In genomic region chr10:97333601-97334369, GRCh38 we compare ENCODE assay signal across 8 cellular contexts. TPM values are rescaled to one million over a fixed set of nuclear protein-coding genes. Genes with fewer than 3 reads are reported as not detected.
A peak's percentile ranks its signal among the peaks of the same experiment; 100 is the strongest.
DNase-seq lines count a peak whose midpoint lies in the region; ATAC-seq and TF ChIP-seq lines count a peak whose summit lies in the region.

No MANE protein-coding gene starts in this region.

- peak overlapping the region; percentile 93 for H3K4me3 ChIP-seq in HUES48 (ENCODE audit: low read depth, low read length)
- peak overlapping the region; percentile 60 for H3K4me3 ChIP-seq in mononuclear cell (ENCODE audit: low read length)
- peak overlapping the region; percentile 77 to 93 for H3K4me3 ChIP-seq in testis

- H3K36me3 Mint-ChIP-seq in WTC11: peaks cover 10% of the 10 kb centered on the region
- H3K36me3 Mint-ChIP-seq in endothelial cell (ENCODE audit: low read depth, unreplicated experiment): peaks cover 19% of the 10 kb centered on the region

- H3K4me3 Mint-ChIP-seq in WTC11: peak overlapping the region; percentile 86
- H3K4me3 Mint-ChIP-seq in endothelial cell (ENCODE audit: unreplicated experiment): peak overlapping the region; percentile 98

- CTCF ChIA-PET in WTC11 (lab: Charles Lee): interaction anchor here (0.6 to 3.5 kb wide), 17 partner anchors 12 to 296 kb away, joined by 3 to 31 read pairs (median 4); partner anchors contain the start of genes FRAT1 and RRP12

- WGBS in testis, 2 donors: 0% methylated on average over 7 to 22 of the region's 89 CpGs

- peak; percentile 40 for DNase-seq in Caki2 (ENCODE audit: low read depth)
- peak; percentile 36 for DNase-seq in WTC11 (ENCODE audit: low spot score)
- DNase-seq in endothelial cell (ENCODE audit: low spot score): peak; percentile 50
- DNase-seq in testis: peak; percentile 52
- no peak for DNase-seq in midbrain (lab: John Stamatoyannopoulos, UW)

- TF ChIP-seq CTCF in WTC11 (IDR thresholded peaks at IDR 0.05) (no peak), endothelial cell (IDR thresholded peaks at IDR 0.05; ENCODE audit: unreplicated experiment) (no peak), testis (IDR thresholded peaks at IDR 0.05) (no peak)

- H3K9ac ChIP-seq in HUES48 (ENCODE audit: low read depth, low read length): peak overlapping the region; percentile 97

- H3K4me1 Mint-ChIP-seq in WTC11: peaks cover 60% of the 10 kb centered on the region
- peaks cover 35% of the 10 kb centered on the region for H3K4me1 Mint-ChIP-seq in endothelial cell (ENCODE audit: unreplicated experiment)

- H3K9me3 Mint-ChIP-seq in WTC11 (no peaks in the 10 kb centered on the region), endothelial cell (ENCODE audit: unreplicated experiment) (no peaks in the 10 kb centered on the region)

- ATAC-seq in GM21390 (IDR thresholded peaks at IDR 0.05; ENCODE audit: unreplicated experiment): peak; percentile 27
- no peak for ATAC-seq in WTC11

- intact Hi-C loops in testis (cut with DNase I; ENCODE audit: low total_unique reads): no loop called here

- H3K27ac Mint-ChIP-seq in WTC11: peak overlapping the region; percentile 97
- peak overlapping the region; percentile 97 for H3K27ac Mint-ChIP-seq in endothelial cell (ENCODE audit: unreplicated experiment)

- H3K9me3 ChIP-seq in HUES48 (ENCODE audit: control insufficient read depth, insufficient read depth, low read length): no peaks in the 10 kb centered on the region
- no peaks in the 10 kb centered on the region for H3K9me3 ChIP-seq in mononuclear cell (ENCODE audit: low read depth, low read length)
- no peaks in the 10 kb centered on the region for H3K9me3 ChIP-seq in testis

- H3K27me3 Mint-ChIP-seq in WTC11 (ENCODE audit: low read depth) (no peaks in the 10 kb centered on the region), endothelial cell (ENCODE audit: unreplicated experiment) (peaks cover 14% of the 10 kb centered on the region)

- POLR2A ChIA-PET in WTC11 (lab: Charles Lee): interaction anchor here (0.6 to 5.9 kb wide), 4 partner anchors 12 to 627 kb away, joined by 3 to 46 read pairs (median 12); partner anchors contain the start of genes ARHGAP19 and FRAT1

- peaks cover 27% of the 10 kb centered on the region for H3K36me3 ChIP-seq in HUES48 (ENCODE audit: control insufficient read depth, insufficient read depth, low read length)
- no peaks in the 10 kb centered on the region for H3K36me3 ChIP-seq in testis (ENCODE audit: low read depth, missing control alignments)

- in situ Hi-C loops in Caki2 (cut with HindIII; ENCODE audit: low pct_unique_long_range_greater_than_20kb, low sequenced_read_pairs): no loop called here

- no peaks in the 10 kb centered on the region for H3K27me3 ChIP-seq in HUES48 (ENCODE audit: control insufficient read depth, insufficient read depth, low read length)
- no peaks in the 10 kb centered on the region for H3K27me3 ChIP-seq in mononuclear cell (ENCODE audit: insufficient read depth, low read length)
- H3K27me3 ChIP-seq in testis: no peaks in the 10 kb centered on the region

- H3K27ac ChIP-seq in HUES48 (ENCODE audit: low read depth, low read length): peak overlapping the region; percentile 95
- peak overlapping the region; percentile 64 to 93 for H3K27ac ChIP-seq in testis

- no peak for TF ChIP-seq POLR2A in testis (IDR thresholded peaks at IDR 0.05)

- H3K4me1 ChIP-seq in HUES48 (ENCODE audit: control insufficient read depth, insufficient read depth, low read length) (peaks cover 40% of the 10 kb centered on the region), mononuclear cell (ENCODE audit: insufficient read depth, low read length) (peaks cover 63% of the 10 kb centered on the region), testis (peaks cover 29% of the 10 kb centered on the region)

TF ChIP-seq in WTC11, 78 proteins besides CTCF, POLR2A, EP300 and RAD21:
- 0 out of 2 replicates have a peak, but pooled peaks have one; percentile 36 for TF ChIP-seq FOXP1 (CRISPR knock-in tag; IDR thresholded peaks at IDR 0.05; ENCODE audit: borderline replicate concordance)
- TF ChIP-seq MAX (CRISPR knock-in tag; IDR thresholded peaks at IDR 0.05): peak; percentile 55; the same call in 1 of the 2 replicates
- peak; percentile 21; the same call in 1 of the 2 replicates for TF ChIP-seq TEAD4 (CRISPR knock-in tag; IDR thresholded peaks at IDR 0.05)
- TF ChIP-seq ZNF263 (CRISPR knock-in tag; IDR thresholded peaks at IDR 0.05; ENCODE audit: low read depth): no peak
- 0 out of 2 replicates have a peak, but pooled peaks have one; percentile 25 for TF ChIP-seq ZNF232 (CRISPR knock-in tag; IDR thresholded peaks at IDR 0.05)
- TF ChIP-seq NR3C1 (CRISPR knock-in tag; conservative IDR thresholded peaks at IDR 0.05; ENCODE audit: low read depth): no peak

RNA-seq across cellular contexts. Expression of gene FRAT2, which starts 0.7 kb away (rescaled TPM):
- 3.2 and 9.1 TPM in 2 replicates for total RNA-seq in Caki2 (2014; rRNA removed; shearing (Covaris generic); ENCODE audit: low replicate concordance)
- total RNA-seq in WTC11 (2021): 48.2 to 53.5 TPM (median 50.8 TPM) in 3 replicates
- total RNA-seq in endothelial cell (ENCODE audit: unreplicated experiment): 25.6 TPM
- total RNA-seq in mononuclear cell: 25.8 TPM
- total RNA-seq in testis: 10 to 100 TPM; 35.7 to 37.0 TPM
- 18.8 TPM for polyA plus RNA-seq in testis (ENCODE audit: insufficient read depth, low read depth, low replicate concordance)

RNA-seq across cellular contexts. Expression of gene FRAT1, which starts 14.7 kb away (rescaled TPM):
- total RNA-seq in Caki2 (2014; rRNA removed; shearing (Covaris generic); ENCODE audit: low replicate concordance): 1.0 and 1.2 TPM in 2 replicates
- total RNA-seq in WTC11 (2021) (7.0 to 8.2 TPM (median 7.6 TPM) in 3 replicates), endothelial cell (ENCODE audit: unreplicated experiment) (8.0 TPM), mononuclear cell (21.9 TPM), testis (10 to 100 TPM; 22.1 to 29.9 TPM)
- polyA plus RNA-seq in testis (ENCODE audit: insufficient read depth, low read depth, low replicate concordance): 9.7 TPM

RNA-seq across cellular contexts. Expression of gene ARHGAP19, which starts 41.3 kb away (rescaled TPM):
- total RNA-seq in Caki2 (2014; rRNA removed; shearing (Covaris generic); ENCODE audit: low replicate concordance): 1.7 and 4.5 TPM in 2 replicates
- total RNA-seq in WTC11 (2021): 35.5 to 42.2 TPM (median 38.0 TPM) in 3 replicates
- total RNA-seq in endothelial cell (ENCODE audit: unreplicated experiment): 19.8 TPM
- total RNA-seq in mononuclear cell: 7.8 TPM
- total RNA-seq in testis: 10 to 100 TPM; 50.0 to 54.6 TPM
- polyA plus RNA-seq in testis (ENCODE audit: insufficient read depth, low read depth, low replicate concordance): 40.5 TPM
